ENCODE assay signal across 17 cellular contexts in the genomic region with DNA sequence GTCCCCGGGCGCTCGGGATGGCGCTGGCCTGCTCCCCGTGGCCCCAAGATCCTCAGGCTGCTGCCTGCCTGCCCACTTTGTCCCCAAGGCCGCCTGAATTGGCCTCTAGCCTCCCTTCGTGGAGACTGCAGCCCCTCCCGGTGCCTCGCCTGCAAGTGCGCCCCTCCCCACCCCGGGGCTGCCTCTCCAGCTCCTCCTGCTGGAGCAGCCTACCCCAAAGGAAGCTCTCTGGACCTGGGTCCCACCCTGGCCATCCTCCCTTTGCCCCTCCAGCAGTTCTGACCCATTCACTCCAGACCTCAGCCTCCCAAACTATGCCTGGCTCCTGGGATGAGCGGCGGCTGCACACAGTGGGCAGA. TPM values are rescaled to one million over a fixed set of nuclear protein-coding genes. Genes with fewer than 3 reads are reported as not detected.
DNase-seq lines count a peak whose midpoint lies in the region; ATAC-seq and TF ChIP-seq lines count a peak whose summit lies in the region.
"Had no signal": no experiment of that assay in that cellular context is flagged by ENCODE, and none has a peak within 500 bp of the region (broad histone marks: within the 10 kb centered on the region; RNA-seq: fewer than 3 reads in every experiment).

No MANE protein-coding gene starts in this region.

- H3K27ac ChIP-seq in Karpas-422 (ENCODE audit: low read length), result no peak overlapping the region
- H3K27ac ChIP-seq: gastroesophageal sphincter, tibial artery had no signal

- H2AFZ ChIP-seq in Karpas-422 (ENCODE audit: low read length), result no peak overlapping the region

- H3K4me2 ChIP-seq in Karpas-422 (ENCODE audit: low read depth, low read length, poor library complexity, severe bottlenecking), result peak overlapping the region; percentile 70

- ATAC-seq in GM18505 (IDR thresholded peaks at IDR 0.05; ENCODE audit: unreplicated experiment), result no peak
- ATAC-seq in HG02623 (IDR thresholded peaks at IDR 0.05; ENCODE audit: unreplicated experiment), result no peak
- ATAC-seq: gastroesophageal sphincter had no signal

- H3K36me3 ChIP-seq in Karpas-422 (ENCODE audit: insufficient read depth, low read length), result no peaks in the 10 kb centered on the region
- H3K36me3 ChIP-seq: gastroesophageal sphincter, tibial artery had no signal

- H4K20me1 ChIP-seq in Karpas-422 (ENCODE audit: insufficient read depth, low read depth, low read length), result no peaks in the 10 kb centered on the region

- H3K4me3 ChIP-seq in Karpas-422 (ENCODE audit: low read length), result peak overlapping the region; percentile 57; the same call in 1 of the 2 replicates
- no peak overlapping the region for H3K4me3 ChIP-seq in choroid plexus epithelial cell (ENCODE audit: low read depth, low read length)
- H3K4me3 ChIP-seq: gastroesophageal sphincter, tibial artery had no signal

- H3K9me3 ChIP-seq in Karpas-422 (ENCODE audit: low read length), result peaks cover 1% of the 10 kb centered on the region; the same call in 1 of the 2 replicates
- H3K9me3 ChIP-seq: gastroesophageal sphincter, tibial artery had no signal

- TF ChIP-seq CTCF in choroid plexus epithelial cell (conservative IDR thresholded peaks at IDR 0.05; ENCODE audit: low read depth, low read length), result peak; percentile 25

- peaks cover 33% of the 10 kb centered on the region for H3K4me1 ChIP-seq in Karpas-422 (ENCODE audit: low read length)
- H3K4me1 ChIP-seq: gastroesophageal sphincter had no signal

- peak overlapping the region; percentile 64 for H3K9ac ChIP-seq in Karpas-422 (ENCODE audit: low read length)

- no peak for TF ChIP-seq POLR2A in GM18505 (IDR thresholded peaks at IDR 0.05; ENCODE audit: borderline replicate concordance, extremely low read depth, insufficient read depth, insufficient read length)

- no peaks in the 10 kb centered on the region for H3K27me3 ChIP-seq in Karpas-422 (ENCODE audit: low read length)
- H3K27me3 ChIP-seq: tibial artery had no signal

- no peaks in the 10 kb centered on the region for H3K9me2 ChIP-seq in Karpas-422 (replicated peaks; ENCODE audit: insufficient read depth, low read length)

- DNase-seq in activated CD8-positive, alpha-beta memory T cell treated with anti-CD3 and anti-CD28 coated beads, Interleukin-2, amount 50 U/mL, for 4 hours, result peak; percentile 13
- DNase-seq in activated CD8-positive, alpha-beta memory T cell treated with anti-CD3 and anti-CD28 coated beads, Interleukin-2, amount 50 U/mL, for 48 hours, result no peak
- DNase-seq in Karpas-422 (no peak), choroid plexus epithelial cell (ENCODE audit: low read depth) (no peak), posterior vena cava (ENCODE audit: low spot score) (peak; percentile 76), CD1c-positive myeloid dendritic cell (ENCODE audit: extremely low spot score) (no peak)
- DNase-seq: ACHN; cerebellar nuclear complex; KG1; NCI-H187; NCI-H510A; stimulated activated CD4-positive, alpha-beta T cell treated with anti-CD3 and anti-CD28 coated beads, Interleukin-4, amount 100 ng/mL, for 24 hours had no signal

- intact Hi-C loops in posterior vena cava (cut with DNase I), result no loop called here

- H3K79me2 ChIP-seq in Karpas-422 (ENCODE audit: low read length), result no peaks in the 10 kb centered on the region

RNA-seq across cellular contexts. Expression of gene ESPNL, which starts 6.2 kb away (rescaled TPM):
- total RNA-seq in Karpas-422 (2014; rRNA removed; shearing (Covaris generic); ENCODE audit: low replicate concordance), result 1.0 TPM in 2 replicates
- 1 to 10 TPM in 1 of 2 donors, under 1 TPM in 1; 0.24 to 3.0 TPM for total RNA-seq in posterior vena cava

RNA-seq across cellular contexts. Expression of gene KLHL30, which starts 32.1 kb away (rescaled TPM):
- total RNA-seq in Karpas-422 (2014; rRNA removed; shearing (Covaris generic); ENCODE audit: low replicate concordance), result not detected in 2 replicates
- 10 to 100 TPM in 1 of 2 donors, 1 to 10 TPM in 1; 9.6 to 10.7 TPM for total RNA-seq in posterior vena cava
- total RNA-seq: RPMI7951 had no signal

RNA-seq across cellular contexts. Expression of gene SCLY, which starts 45.5 kb away (rescaled TPM):
- 20.5 and 48.0 TPM in 2 replicates for total RNA-seq in Karpas-422 (2014; rRNA removed; shearing (Covaris generic); ENCODE audit: low replicate concordance)
- total RNA-seq in posterior vena cava, result 10 to 100 TPM in 1 of 2 donors, 1 to 10 TPM in 1; 8.6 to 11.5 TPM

RNA-seq across cellular contexts. Expression of gene ERFE, which starts 52.5 kb away (rescaled TPM):
- 2.8 and 4.1 TPM in 2 replicates for total RNA-seq in Karpas-422 (2014; rRNA removed; shearing (Covaris generic); ENCODE audit: low replicate concordance)
- 1 to 10 TPM in 1 of 2 donors, under 1 TPM in 1; 0.79 to 2.3 TPM for total RNA-seq in posterior vena cava

Comparison
In these comparisons a context has a peak if more than half of its experiments do, and no peak if none do; other contexts are left out.
1. DNase-seq: peak in activated CD8-positive, alpha-beta memory T cell treated with anti-CD3 and anti-CD28 coated beads, Interleukin-2, amount 50 U/mL, for 4 hours (single experiment) and posterior vena cava (single experiment); none in activated CD8-positive, alpha-beta memory T cell treated with anti-CD3 and anti-CD28 coated beads, Interleukin-2, amount 50 U/mL, for 48 hours (single experiment), Karpas-422 (single experiment), choroid plexus epithelial cell (single experiment) and CD1c-positive myeloid dendritic cell (single experiment).
2. RNA of gene KLHL30, which starts 32.1 kb away (total RNA-seq): 9.6 to 10.7 TPM in posterior vena cava; not detected in Karpas-422; every median in the first group is over 10 times any median in the second.